In the genomic region with DNA sequence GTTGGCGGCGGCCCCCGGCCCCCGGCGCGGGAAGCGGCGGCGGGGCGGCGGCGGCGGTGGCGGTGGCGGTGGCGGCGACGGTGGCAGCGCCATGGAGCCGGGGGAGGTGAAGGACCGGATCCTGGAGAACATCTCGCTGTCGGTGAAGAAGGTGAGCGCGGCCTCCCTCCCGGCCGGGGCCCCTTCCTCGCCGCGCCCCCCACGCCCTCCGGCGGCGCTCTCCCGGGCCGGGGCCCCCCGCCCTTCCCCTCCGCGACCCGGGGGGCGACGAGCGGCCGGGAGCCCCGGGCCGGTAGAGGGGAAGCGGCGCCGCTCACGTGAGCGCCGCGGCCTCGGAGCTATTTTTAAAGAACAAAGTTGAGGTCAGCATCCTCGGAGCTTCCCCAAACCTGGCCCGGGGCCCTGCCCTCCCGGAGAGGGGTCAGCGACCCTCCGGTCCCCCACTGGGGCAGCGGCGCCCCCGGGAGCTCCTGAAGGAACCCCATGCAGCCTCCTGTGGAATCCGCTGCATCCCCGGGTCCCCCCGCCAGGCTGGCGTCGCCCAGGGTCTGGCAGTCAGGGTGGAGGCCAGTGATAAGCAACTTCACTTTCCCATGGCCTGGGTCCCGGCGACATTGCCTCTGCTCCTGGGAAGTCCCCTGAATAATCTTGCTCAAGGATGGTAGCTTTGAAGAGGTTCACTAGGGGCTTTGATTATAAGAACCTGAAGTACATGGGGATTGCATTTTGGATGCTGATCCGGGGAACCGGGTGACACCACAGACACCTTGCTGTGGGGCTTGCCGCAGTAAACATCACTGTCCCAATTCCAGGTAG, we compare ENCODE assay signal across 9 cellular contexts. TPM values are rescaled to one million over a fixed set of nuclear protein-coding genes. Genes with fewer than 3 reads are reported as not detected.
DNase-seq lines count a peak whose midpoint lies in the region; ATAC-seq and TF ChIP-seq lines count a peak whose summit lies in the region.
"Had no signal": no experiment of that assay in that cellular context is flagged by ENCODE, and none has a peak within 500 bp of the region (broad histone marks: within the 10 kb centered on the region; RNA-seq: fewer than 3 reads in every experiment).

No MANE protein-coding gene starts in this region.

- H3K4me2 ChIP-seq in OCI-LY1 (ENCODE audit: low read length) = peak overlapping the region; percentile 85

- H3K36me3 Mint-ChIP-seq in activated naive CD4-positive, alpha-beta T cell treated with anti-CD3 and anti-CD28 coated beads, Interleukin-2, amount 50 U/mL, for 24 hours = peaks cover 4% of the 10 kb centered on the region
- H3K36me3 Mint-ChIP-seq in progenitor cell of endocrine pancreas (ENCODE audit: insufficient read depth) = peaks cover 7% of the 10 kb centered on the region

- H3K4me1 ChIP-seq in OCI-LY1 (ENCODE audit: insufficient read depth, low read length, severe bottlenecking) = peaks cover 30% of the 10 kb centered on the region

- H3K9me2 ChIP-seq in OCI-LY1 (ENCODE audit: low read depth, low read length) = no peaks in the 10 kb centered on the region

- H3K27me3 ChIP-seq in OCI-LY1 (ENCODE audit: insufficient read depth, low read length) = no peaks in the 10 kb centered on the region

- DNase-seq in GM20000 (ENCODE audit: low spot score) (peak; percentile 59), cardiac septum (ENCODE audit: low spot score) (peak; percentile 79), progenitor cell of endocrine pancreas (ENCODE audit: low spot score, unreplicated experiment) (peak; percentile 37), GOT3 (lab: John Stamatoyannopoulos, UW) (no peak)

- peak overlapping the region; percentile 89 for H3K9ac ChIP-seq in OCI-LY1 (ENCODE audit: low read length)

- TF ChIP-seq CTCF in C4-2B (conservative IDR thresholded peaks at IDR 0.05) (no peak), GM20000 (IDR thresholded peaks at IDR 0.05; ENCODE audit: extremely low read depth, missing control alignments) (no peak), OCI-LY1 (IDR thresholded peaks at IDR 0.05; ENCODE audit: low read length) (no peak), progenitor cell of endocrine pancreas (IDR thresholded peaks at IDR 0.05; ENCODE audit: unreplicated experiment) (peak; percentile 31)

- no peaks in the 10 kb centered on the region for H3F3A ChIP-seq in OCI-LY1 (ENCODE audit: insufficient read depth, low read length)

- peaks cover 18% of the 10 kb centered on the region for H3K36me3 ChIP-seq in OCI-LY1 (ENCODE audit: insufficient read depth, low read length)

- peak overlapping the region; percentile 91 for H3K4me3 Mint-ChIP-seq in activated naive CD4-positive, alpha-beta T cell treated with anti-CD3 and anti-CD28 coated beads, Interleukin-2, amount 50 U/mL, for 24 hours
- peak overlapping the region; percentile 85 for H3K4me3 Mint-ChIP-seq in progenitor cell of endocrine pancreas (ENCODE audit: low read depth)

- no peaks in the 10 kb centered on the region for H3K27me3 Mint-ChIP-seq in activated naive CD4-positive, alpha-beta T cell treated with anti-CD3 and anti-CD28 coated beads, Interleukin-2, amount 50 U/mL, for 24 hours
- H3K27me3 Mint-ChIP-seq in progenitor cell of endocrine pancreas = no peaks in the 10 kb centered on the region

- peak overlapping the region; percentile 84 for H3K27ac ChIP-seq in C4-2B
- peak overlapping the region; percentile 43 for H3K27ac ChIP-seq in OCI-LY1 (ENCODE audit: low read depth, low read length, poor library complexity, severe bottlenecking)

- peaks cover 28% of the 10 kb centered on the region for H3K4me1 Mint-ChIP-seq in activated naive CD4-positive, alpha-beta T cell treated with anti-CD3 and anti-CD28 coated beads, Interleukin-2, amount 50 U/mL, for 24 hours
- peaks cover 21% of the 10 kb centered on the region for H3K4me1 Mint-ChIP-seq in progenitor cell of endocrine pancreas (ENCODE audit: low read depth)

- no peaks in the 10 kb centered on the region for H3K9me3 Mint-ChIP-seq in activated naive CD4-positive, alpha-beta T cell treated with anti-CD3 and anti-CD28 coated beads, Interleukin-2, amount 50 U/mL, for 24 hours
- H3K9me3 Mint-ChIP-seq in progenitor cell of endocrine pancreas (ENCODE audit: low read depth) = no peaks in the 10 kb centered on the region

- no peak overlapping the region for H2AFZ ChIP-seq in OCI-LY1 (ENCODE audit: low read length)

- H3K4me3 ChIP-seq in OCI-LY1 (ENCODE audit: low read depth, low read length, poor library complexity, severe bottlenecking) = peak overlapping the region; percentile 94

- H3K27ac Mint-ChIP-seq in activated naive CD4-positive, alpha-beta T cell treated with anti-CD3 and anti-CD28 coated beads, Interleukin-2, amount 50 U/mL, for 24 hours = peak overlapping the region; percentile 97
- peak overlapping the region; percentile 96 for H3K27ac Mint-ChIP-seq in progenitor cell of endocrine pancreas

- peaks cover 36% of the 10 kb centered on the region for H3K79me2 ChIP-seq in OCI-LY1 (ENCODE audit: insufficient read depth, low read length)

- no peaks in the 10 kb centered on the region for H3K9me3 ChIP-seq in OCI-LY1 (ENCODE audit: low read length)

- H4K20me1 ChIP-seq in OCI-LY1 (ENCODE audit: insufficient read depth, low read length) = no peaks in the 10 kb centered on the region

- intact Hi-C loops in cardiac septum (cut with DNase I) = loop anchor here (5.0 kb wide), 1 partner anchor 67 kb away; a partner anchor contains a TSS

- no peak for ATAC-seq in GM19467 (IDR thresholded peaks at IDR 0.05; ENCODE audit: unreplicated experiment)

RNA-seq across cellular contexts. Expression of a gene that starts 0.6 kb away (rescaled TPM):
- 93.1 TPM for total RNA-seq in cardiac septum
- 60.1 and 70.4 TPM in 2 replicates for total RNA-seq in progenitor cell of endocrine pancreas

RNA-seq across cellular contexts. Expression of a gene that starts 51.4 kb away (rescaled TPM):
- total RNA-seq in cardiac septum (2.9 TPM), progenitor cell of endocrine pancreas (5.5 and 6.0 TPM in 2 replicates)

RNA-seq across cellular contexts. Expression of a gene that starts 57.6 kb away (rescaled TPM):
- total RNA-seq in cardiac septum = not detected
- 0.44 and 1.4 TPM in 2 replicates for total RNA-seq in progenitor cell of endocrine pancreas
- total RNA-seq: T-helper 2 cell treated with Interferon-gamma antibody and Interleukin-4, amounts not matched to agents 100 ng/mL and 5 ng/mL, for 36 hours had no signal
